In the genomic region with DNA sequence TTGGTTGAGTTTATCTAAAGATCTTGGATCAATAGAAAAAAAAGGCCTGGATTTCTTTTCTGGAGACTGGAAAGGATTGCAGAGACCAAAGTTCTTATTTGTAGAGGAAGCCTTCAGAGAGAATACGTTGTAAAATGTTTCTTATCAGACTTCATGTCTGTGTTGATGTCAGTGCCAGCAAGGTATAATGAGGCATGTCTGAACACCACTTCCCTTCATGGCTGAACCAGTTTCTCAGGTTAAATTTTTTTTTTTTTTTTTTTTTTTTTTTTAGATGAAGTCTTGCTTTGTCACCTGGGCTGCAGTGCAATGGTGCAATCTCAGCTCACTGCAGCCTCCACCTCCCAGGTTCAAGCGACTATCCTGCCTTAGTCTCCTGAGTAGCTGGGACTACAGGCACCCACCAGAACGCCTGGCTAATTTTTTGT, we compare ENCODE assay signal across 19 cellular contexts. TPM values are rescaled to one million over a fixed set of nuclear protein-coding genes. Genes with fewer than 3 reads are reported as not detected.
A peak's percentile ranks its signal among the peaks of the same experiment; 100 is the strongest.
DNase-seq lines count a peak whose midpoint lies in the region; FAIRE-seq and TF ChIP-seq lines count a peak whose summit lies in the region.
"Had no signal": no experiment of that assay in that cellular context is flagged by ENCODE, and none has a peak within 500 bp of the region (broad histone marks: within the 10 kb centered on the region; RNA-seq: fewer than 3 reads in every experiment).

No MANE protein-coding gene starts in this region.

- H3K9me2 ChIP-seq in hepatocyte (replicated peaks; ENCODE audit: insufficient read depth): no peaks in the 10 kb centered on the region

- H3K9me3 ChIP-seq in hepatocyte (ENCODE audit: low read depth) (no peaks in the 10 kb centered on the region), small intestine (ENCODE audit: control insufficient read depth, low read depth) (no peaks in the 10 kb centered on the region)
- H3K9me3 ChIP-seq: BE2C, SJSA1 had no signal

- peak overlapping the region; percentile 62 for H3K4me2 ChIP-seq in hepatocyte

- no peaks in the 10 kb centered on the region for H3K79me2 ChIP-seq in hepatocyte

- no peak overlapping the region for H3K27ac Mint-ChIP-seq in endothelial cell (ENCODE audit: unreplicated experiment)
- H3K27ac Mint-ChIP-seq: CD8-positive, alpha-beta memory T cell had no signal

- H3K27ac ChIP-seq in VCaP (peak overlapping the region; percentile 80), hepatocyte (peak overlapping the region; percentile 91), small intestine (ENCODE audit: low read depth in 1 of 2, low read length in 1 of 2) (peak overlapping the region in 1 of 2 donors; percentile 30)
- H3K27ac ChIP-seq: SJSA1 had no signal

- WGBS in hepatocyte (ENCODE audit: low lambda C conversion rate, missing lambda C conversion rate): 49% methylated on average over 3 of the region's 3 CpGs
- WGBS in small intestine, 3 donors: 19 to 64% (median 34%) methylated on average over 3 of the region's 3 CpGs

- H3K9me3 Mint-ChIP-seq in endothelial cell (ENCODE audit: unreplicated experiment): no peaks in the 10 kb centered on the region
- H3K9me3 Mint-ChIP-seq: CD8-positive, alpha-beta memory T cell; H9 had no signal

- no peak overlapping the region for H3K4me3 Mint-ChIP-seq in endothelial cell (ENCODE audit: unreplicated experiment)
- H3K4me3 Mint-ChIP-seq: CD8-positive, alpha-beta memory T cell; H9 had no signal

- H3K36me3 ChIP-seq in hepatocyte (replicated peaks; ENCODE audit: insufficient read depth, low read depth): no peaks in the 10 kb centered on the region
- H3K36me3 ChIP-seq in small intestine (ENCODE audit: control insufficient read depth in 2 of 2, insufficient read depth in 2 of 2, low read length in 2 of 2): no peaks in the 10 kb centered on the region
- H3K36me3 ChIP-seq: BE2C, SJSA1 had no signal

- H4K20me1 ChIP-seq in hepatocyte (ENCODE audit: insufficient read depth, poor library complexity, severe bottlenecking): no peaks in the 10 kb centered on the region

- H3K36me3 Mint-ChIP-seq in endothelial cell (ENCODE audit: low read depth, unreplicated experiment): no peaks in the 10 kb centered on the region
- H3K36me3 Mint-ChIP-seq: CD8-positive, alpha-beta memory T cell had no signal

- TF ChIP-seq CTCF in VCaP (conservative IDR thresholded peaks at IDR 0.05): no peak
- no peak for TF ChIP-seq CTCF in hepatocyte (IDR thresholded peaks at IDR 0.05; ENCODE audit: poor library complexity)
- no peak for TF ChIP-seq CTCF in endothelial cell (IDR thresholded peaks at IDR 0.05; ENCODE audit: unreplicated experiment)

- no peak for FAIRE-seq in small intestine (lab: Jason Lieb, UNC)
- FAIRE-seq: GM12878, GM18507 had no signal

- H3K4me3 ChIP-seq in hepatocyte (no peak overlapping the region), small intestine (ENCODE audit: low read depth in 1 of 2, low read length in 2 of 2) (no peak overlapping the region)
- H3K4me3 ChIP-seq: GM12878, SJSA1 had no signal

- H3K27me3 ChIP-seq in hepatocyte (no peaks in the 10 kb centered on the region), small intestine (ENCODE audit: control insufficient read depth in 2 of 2, insufficient read depth in 2 of 2, low read length in 2 of 2) (no peaks in the 10 kb centered on the region)
- H3K27me3 ChIP-seq: BE2C, SJSA1 had no signal

- H3K27me3 Mint-ChIP-seq in endothelial cell (ENCODE audit: unreplicated experiment): peaks cover under 1% of the 10 kb centered on the region
- H3K27me3 Mint-ChIP-seq: CD8-positive, alpha-beta memory T cell had no signal

- DNase-seq in ELF-1 (ENCODE audit: low read depth, low spot score) (peak; percentile 13), hepatocyte (ENCODE audit: low spot score) (peak; percentile 68), small intestine (peak; percentile 93), NCI-H69 (lab: John Stamatoyannopoulos, UW) (no peak), endothelial cell (ENCODE audit: low spot score) (no peak)
- no peak for DNase-seq in stimulated activated CD4-positive, alpha-beta T cell treated with anti-CD3 and anti-CD28 coated beads, Interleukin-2, amount 100 ng/mL, for 24 hours
- DNase-seq: BE2C; CD8-positive, alpha-beta memory T cell; DMS153; H9; Kasumi-1; NCI-H1417; NCI-H1930; NCI-H510A treated with DMSO at 0.1 percent for 48 hours; RPMI8226 had no signal

- H3K4me1 ChIP-seq in hepatocyte (ENCODE audit: insufficient read depth): peaks cover 9% of the 10 kb centered on the region
- peaks cover 0 to 2% of the 10 kb centered on the region in 2 donors for H3K4me1 ChIP-seq in small intestine (ENCODE audit: control insufficient read depth in 2 of 2, insufficient read depth in 1 of 2, low read depth in 1 of 2, low read length in 1 of 2)
- H3K4me1 ChIP-seq: BE2C had no signal

- no peak overlapping the region for H2AFZ ChIP-seq in hepatocyte

- H3K4me1 Mint-ChIP-seq in endothelial cell (ENCODE audit: unreplicated experiment): no peaks in the 10 kb centered on the region

RNA-seq across cellular contexts. Expression of gene ZNF774, which starts 17.8 kb away (rescaled TPM):
- 2.1 and 4.1 TPM in 2 replicates for total RNA-seq in hepatocyte
- 2.1 and 2.3 TPM in 2 replicates for polyA plus RNA-seq in hepatocyte
- polyA plus RNA-seq in small intestine: 1 to 10 TPM in 2 of 3 donors, under 1 TPM in 1; 0.89 to 2.1 (median 1.4) TPM
- 4.1 TPM for total RNA-seq in endothelial cell (ENCODE audit: unreplicated experiment)
- polyA plus RNA-seq: CD8-positive, alpha-beta memory T cell had no signal

RNA-seq across cellular contexts. Expression of gene IQGAP1, which starts 53.7 kb away (rescaled TPM):
- 102 and 125 TPM in 2 replicates for total RNA-seq in hepatocyte
- polyA plus RNA-seq in hepatocyte: 60.4 and 65.8 TPM in 2 replicates
- 10 to 100 TPM; 54.3 to 77.9 (median 61.7) TPM for polyA plus RNA-seq in small intestine
- 86.4 TPM for total RNA-seq in endothelial cell (ENCODE audit: unreplicated experiment)

Comparison
In these comparisons a context has a peak if more than half of its experiments do, and no peak if none do; other contexts are left out.
1. DNase-seq: peak in ELF-1 (single experiment), hepatocyte (single experiment) and small intestine (single experiment); none in NCI-H69 (single experiment), endothelial cell (single experiment) and stimulated activated CD4-positive, alpha-beta T cell treated with anti-CD3 and anti-CD28 coated beads, Interleukin-2, amount 100 ng/mL, for 24 hours (0 of 2).